23 cellular contexts compared by ENCODE assay signal in genomic region chr14:36585100-36585499, GRCh38. TPM values are rescaled to one million over a fixed set of nuclear protein-coding genes. Genes with fewer than 3 reads are reported as not detected.
DNase-seq lines count a peak whose midpoint lies in the region; ATAC-seq and TF ChIP-seq lines count a peak whose summit lies in the region.
"Had no signal": no experiment of that assay in that cellular context is flagged by ENCODE, and none has a peak within 500 bp of the region (broad histone marks: within the 10 kb centered on the region; RNA-seq: fewer than 3 reads in every experiment).

No MANE protein-coding gene starts in this region.

- intact Hi-C loops in lower lobe of right lung (cut with DNase I) = no loop called here
- intact Hi-C loops in vagina (cut with DNase I) = no loop called here

- H3K9me3 ChIP-seq in lower lobe of right lung (no peaks in the 10 kb centered on the region), vagina (no peaks in the 10 kb centered on the region)
- H3K9me3 ChIP-seq: BE2C, body of pancreas had no signal

- H3K4me1 ChIP-seq in lower lobe of right lung (peaks cover 30% of the 10 kb centered on the region), vagina (peaks cover 29% of the 10 kb centered on the region)
- H3K4me1 ChIP-seq: BE2C had no signal

- H3K27ac ChIP-seq in lower lobe of right lung = no peak overlapping the region
- H3K27ac ChIP-seq in vagina = no peak overlapping the region
- H3K27ac ChIP-seq: body of pancreas, Peyer's patch had no signal

- H3K27me3 ChIP-seq in lower lobe of right lung (ENCODE audit: low read depth) (peaks cover 66% of the 10 kb centered on the region), vagina (no peaks in the 10 kb centered on the region)

- H3K4me3 ChIP-seq in lower lobe of right lung (no peak overlapping the region), vagina (no peak overlapping the region)
- H3K4me3 ChIP-seq: body of pancreas, Peyer's patch had no signal

- H3K36me3 ChIP-seq in lower lobe of right lung = no peaks in the 10 kb centered on the region
- no peaks in the 10 kb centered on the region for H3K36me3 ChIP-seq in vagina
- H3K36me3 ChIP-seq: BE2C, Peyer's patch had no signal

- no peaks in the 10 kb centered on the region for H3K4me1 Mint-ChIP-seq in stimulated activated effector memory CD8-positive, alpha-beta T cell treated with anti-CD3 and anti-CD28 coated beads, Interleukin-12 subunit alpha, Interleukin-12 subunit beta, amount 100 ng/mL, for 72 hours
- H3K4me1 Mint-ChIP-seq: IgD-negative memory B cell had no signal

- DNase-seq in DMS53 treated with DMSO at 0.1 percent for 48 hours (lab: John Stamatoyannopoulos, UW; ENCODE audit: unreplicated experiment) = peak; percentile 67
- peak; percentile 83 to 89 for DNase-seq in NCI-H187 (lab: John Stamatoyannopoulos, UW)
- DNase-seq in NCI-H748 (lab: John Stamatoyannopoulos, UW; ENCODE audit: unreplicated experiment) = peak; percentile 50
- no peak for DNase-seq in lower lobe of right lung
- DNase-seq in activated effector memory CD4-positive, alpha-beta T cell treated with anti-CD3 and anti-CD28 coated beads, Interleukin-2, amount 50 U/mL, for 16 hours = no peak
- DNase-seq in activated T-cell treated with anti-CD3 and anti-CD28 coated beads, Interleukin-2, amount 50 U/mL, for 1 hour = no peak
- no peak for DNase-seq in vagina (ENCODE audit: extremely low spot score in 2 of 2)
- no peak for DNase-seq in stimulated activated effector memory CD8-positive, alpha-beta T cell treated with anti-CD3 and anti-CD28 coated beads, Interleukin-12 subunit alpha, Interleukin-12 subunit beta, amount 100 ng/mL, for 72 hours (ENCODE audit: low spot score in 2 of 2)
- DNase-seq: activated CD4-positive, alpha-beta T cell treated with anti-CD3 and anti-CD28 coated beads for 1 hour; activated CD8-positive, alpha-beta T cell treated with anti-CD3 and anti-CD28 coated beads, Interleukin-2, amount 10 ng/mL, durations not matched to agents 7 days and 5 days; activated naive CD4-positive, alpha-beta T cell; activated T-cell treated with anti-CD3 and anti-CD28 coated beads, Interleukin-2, amount 50 U/mL, for 24 hours; BE2C; body of pancreas; cerebellar nuclear complex; NCI-H146; NCI-H446 treated with DMSO at 0.1 percent for 48 hours; Peyer's patch; T-helper 17 cell; trophoblast cell had no signal

- ATAC-seq in lower lobe of right lung = peak; percentile 76 to 78
- no peak for ATAC-seq in stimulated activated effector memory CD8-positive, alpha-beta T cell treated with anti-CD3 and anti-CD28 coated beads, Interleukin-12 subunit alpha, Interleukin-12 subunit beta, amount 100 ng/mL, for 72 hours
- ATAC-seq: activated CD8-positive, alpha-beta T cell treated with anti-CD3 and anti-CD28 coated beads, Interleukin-2, amount 10 ng/mL, durations not matched to agents 7 days and 5 days; body of pancreas; T-helper 17 cell had no signal

- H3K36me3 Mint-ChIP-seq in stimulated activated effector memory CD8-positive, alpha-beta T cell treated with anti-CD3 and anti-CD28 coated beads, Interleukin-12 subunit alpha, Interleukin-12 subunit beta, amount 100 ng/mL, for 72 hours = no peaks in the 10 kb centered on the region
- H3K36me3 Mint-ChIP-seq: IgD-negative memory B cell had no signal

- H3K27ac Mint-ChIP-seq in stimulated activated effector memory CD8-positive, alpha-beta T cell treated with anti-CD3 and anti-CD28 coated beads, Interleukin-12 subunit alpha, Interleukin-12 subunit beta, amount 100 ng/mL, for 72 hours = no peak overlapping the region
- H3K27ac Mint-ChIP-seq: activated CD8-positive, alpha-beta T cell treated with anti-CD3 and anti-CD28 coated beads, Interleukin-2, amount 10 ng/mL, durations not matched to agents 7 days and 5 days; activated T-cell treated with anti-CD3 and anti-CD28 coated beads, Interleukin-2, amount 50 U/mL, for 24 hours; IgD-negative memory B cell; T-helper 17 cell had no signal

- TF ChIP-seq CTCF in lower lobe of right lung (IDR thresholded peaks at IDR 0.05) = no peak
- no peak for TF ChIP-seq CTCF in vagina (IDR thresholded peaks at IDR 0.05)

- TF ChIP-seq POLR2A in vagina (IDR thresholded peaks at IDR 0.05) = no peak

- H3K4me3 Mint-ChIP-seq in stimulated activated effector memory CD8-positive, alpha-beta T cell treated with anti-CD3 and anti-CD28 coated beads, Interleukin-12 subunit alpha, Interleukin-12 subunit beta, amount 100 ng/mL, for 72 hours = no peak overlapping the region
- H3K4me3 Mint-ChIP-seq: activated CD8-positive, alpha-beta T cell treated with anti-CD3 and anti-CD28 coated beads, Interleukin-2, amount 10 ng/mL, durations not matched to agents 7 days and 5 days; activated T-cell treated with anti-CD3 and anti-CD28 coated beads, Interleukin-2, amount 50 U/mL, for 24 hours; IgD-negative memory B cell; T-helper 17 cell had no signal

- H3K9me3 Mint-ChIP-seq in stimulated activated effector memory CD8-positive, alpha-beta T cell treated with anti-CD3 and anti-CD28 coated beads, Interleukin-12 subunit alpha, Interleukin-12 subunit beta, amount 100 ng/mL, for 72 hours = no peaks in the 10 kb centered on the region
- H3K9me3 Mint-ChIP-seq: activated T-cell treated with anti-CD3 and anti-CD28 coated beads, Interleukin-2, amount 50 U/mL, for 24 hours; IgD-negative memory B cell had no signal

RNA-seq across cellular contexts. Expression of gene NKX2-8, which starts 2.7 kb away (rescaled TPM):
- 1.2 TPM for total RNA-seq in lower lobe of right lung
- not detected for total RNA-seq in vagina
- total RNA-seq: A673; activated CD8-positive, alpha-beta T cell treated with anti-CD3 and anti-CD28 coated beads, Interleukin-2, amount 10 ng/mL, durations not matched to agents 7 days and 5 days; body of pancreas; Peyer's patch; posterior vena cava; T-helper 17 cell had no signal

Comparison
In these comparisons a context has a peak if more than half of its experiments do, and no peak if none do; other contexts are left out.
1. DNase-seq: peak in DMS53 treated with DMSO at 0.1 percent for 48 hours (single experiment), NCI-H187 (2 of 2) and NCI-H748 (single experiment); none in lower lobe of right lung (single experiment), activated effector memory CD4-positive, alpha-beta T cell treated with anti-CD3 and anti-CD28 coated beads, Interleukin-2, amount 50 U/mL, for 16 hours (single experiment), activated T-cell treated with anti-CD3 and anti-CD28 coated beads, Interleukin-2, amount 50 U/mL, for 1 hour (single experiment), vagina (0 of 2) and stimulated activated effector memory CD8-positive, alpha-beta T cell treated with anti-CD3 and anti-CD28 coated beads, Interleukin-12 subunit alpha, Interleukin-12 subunit beta, amount 100 ng/mL, for 72 hours (0 of 2).